Comparison of ENCODE assay signal across 23 cellular contexts in the genomic region with DNA sequence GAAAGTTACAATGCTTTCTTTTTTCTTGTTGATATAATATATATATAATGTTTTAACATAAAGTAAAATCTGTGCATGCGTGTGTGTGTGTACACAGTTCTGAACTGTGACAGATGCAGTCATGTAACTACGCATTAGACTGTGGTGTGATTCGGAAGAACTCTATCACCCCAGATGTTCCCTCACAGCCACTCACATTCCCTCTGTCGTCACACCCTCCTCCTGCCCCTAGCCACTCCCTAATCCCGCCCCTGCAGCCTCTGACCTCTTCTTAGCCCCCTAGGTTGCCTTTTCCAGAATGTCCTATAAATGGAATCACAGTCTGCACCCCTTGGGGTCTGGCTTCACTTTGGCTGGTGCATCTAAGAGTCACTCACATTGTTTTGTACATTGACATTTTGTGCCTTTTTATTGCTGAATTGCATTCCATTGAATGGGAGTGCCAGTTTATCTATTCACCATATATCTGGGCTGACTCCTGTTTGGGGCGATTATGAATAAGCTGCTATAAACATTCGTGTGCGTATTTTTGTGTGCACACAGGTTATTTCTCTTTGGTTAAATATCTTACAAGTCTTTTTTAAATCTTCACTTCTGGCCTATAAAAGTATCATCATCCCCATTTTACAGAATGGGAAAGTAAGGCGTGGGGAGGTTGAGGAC. TPM values are rescaled to one million over a fixed set of nuclear protein-coding genes. Genes with fewer than 3 reads are reported as not detected.
DNase-seq lines count a peak whose midpoint lies in the region; ATAC-seq and TF ChIP-seq lines count a peak whose summit lies in the region.
"Had no signal": no experiment of that assay in that cellular context is flagged by ENCODE, and none has a peak within 500 bp of the region (broad histone marks: within the 10 kb centered on the region; RNA-seq: fewer than 3 reads in every experiment).

No MANE protein-coding gene starts in this region.

- H3K9me3 ChIP-seq in mucosa of descending colon: no peaks in the 10 kb centered on the region

- intact Hi-C loops in mucosa of descending colon (cut with DNase I, micrococcal nuclease): no loop called here

- peak; percentile 27 for DNase-seq in NCI-H1694 (lab: John Stamatoyannopoulos, UW)
- DNase-seq in NCI-H1694 treated with DMSO at 0.1 percent for 48 hours (lab: John Stamatoyannopoulos, UW): no peak
- DNase-seq in mucosa of descending colon: no peak
- DNase-seq in stimulated activated naive B cell treated with anti-CD40 and anti-IgM and Interleukin-4, amounts not matched to agents 10 μg/mL and 1 μg/mL and 100 μg/mL, for 72 hours: no peak
- DNase-seq in NCI-H1436 treated with DMSO at 0.1 percent for 48 hours (lab: John Stamatoyannopoulos, UW): no peak
- DNase-seq in mucosa of gallbladder (ENCODE audit: low spot score): no peak
- DNase-seq: 8988T, DMS153, GDM1, H9, MM.1S, NCI-H1092, NCI-H146, NCI-H2081 treated with DMSO at 0.1 percent for 48 hours, NCI-H510A, NCI-H774, PC-9, SIG-M5 had no signal

- H3K4me3 Mint-ChIP-seq in activated T-helper 17 cell treated with anti-CD3 and anti-CD28 coated beads, Interleukin-2, amount 50 U/mL, for 72 hours: no peak overlapping the region
- no peak overlapping the region for H3K4me3 Mint-ChIP-seq in stimulated activated naive B cell treated with anti-CD40 and anti-IgM and Interleukin-4, amounts not matched to agents 10 μg/mL and 1 μg/mL and 100 μg/mL, for 72 hours
- H3K4me3 Mint-ChIP-seq: CD14-positive monocyte, H9, IgD-negative memory B cell had no signal

- H3K27ac Mint-ChIP-seq in activated T-helper 17 cell treated with anti-CD3 and anti-CD28 coated beads, Interleukin-2, amount 50 U/mL, for 72 hours: peak overlapping the region; percentile 47
- peak overlapping the region; percentile 80 for H3K27ac Mint-ChIP-seq in stimulated activated naive B cell treated with anti-CD40 and anti-IgM and Interleukin-4, amounts not matched to agents 10 μg/mL and 1 μg/mL and 100 μg/mL, for 72 hours
- H3K27ac Mint-ChIP-seq: H9, IgD-negative memory B cell had no signal

- TF ChIP-seq CTCF in mucosa of descending colon (IDR thresholded peaks at IDR 0.05): no peak

- H3K4me1 Mint-ChIP-seq in activated T-helper 17 cell treated with anti-CD3 and anti-CD28 coated beads, Interleukin-2, amount 50 U/mL, for 72 hours: peaks cover 13% of the 10 kb centered on the region
- H3K4me1 Mint-ChIP-seq in stimulated activated naive B cell treated with anti-CD40 and anti-IgM and Interleukin-4, amounts not matched to agents 10 μg/mL and 1 μg/mL and 100 μg/mL, for 72 hours: peaks cover 17 to 20% of the 10 kb centered on the region in 2 donors

- no peak for ATAC-seq in activated T-helper 17 cell treated with anti-CD3 and anti-CD28 coated beads, Interleukin-2, amount 50 U/mL, for 72 hours (replicated peaks)
- ATAC-seq in mucosa of descending colon (peak; percentile 54), HG03097 (IDR thresholded peaks at IDR 0.05; ENCODE audit: low FRiP score, unreplicated experiment) (no peak)
- no peak for ATAC-seq in stimulated activated naive B cell treated with anti-CD40 and anti-IgM and Interleukin-4, amounts not matched to agents 10 μg/mL and 1 μg/mL and 100 μg/mL, for 72 hours (replicated peaks)

- H3K36me3 Mint-ChIP-seq in activated T-helper 17 cell treated with anti-CD3 and anti-CD28 coated beads, Interleukin-2, amount 50 U/mL, for 72 hours (ENCODE audit: low read depth): peaks cover 5% of the 10 kb centered on the region
- H3K36me3 Mint-ChIP-seq in stimulated activated naive B cell treated with anti-CD40 and anti-IgM and Interleukin-4, amounts not matched to agents 10 μg/mL and 1 μg/mL and 100 μg/mL, for 72 hours: peaks cover 9 to 11% of the 10 kb centered on the region in 2 donors
- H3K36me3 Mint-ChIP-seq: IgD-negative memory B cell had no signal

- H3K27me3 Mint-ChIP-seq in activated T-helper 17 cell treated with anti-CD3 and anti-CD28 coated beads, Interleukin-2, amount 50 U/mL, for 72 hours: no peaks in the 10 kb centered on the region
- H3K27me3 Mint-ChIP-seq in stimulated activated naive B cell treated with anti-CD40 and anti-IgM and Interleukin-4, amounts not matched to agents 10 μg/mL and 1 μg/mL and 100 μg/mL, for 72 hours: peaks cover 0 to 5% of the 10 kb centered on the region in 2 donors
- H3K27me3 Mint-ChIP-seq: IgD-negative memory B cell had no signal

- peaks cover 4% of the 10 kb centered on the region for H3K4me1 ChIP-seq in mucosa of descending colon (ENCODE audit: low read depth)

- H3K36me3 ChIP-seq in mucosa of descending colon (ENCODE audit: low read depth): no peaks in the 10 kb centered on the region

- no peaks in the 10 kb centered on the region for H3K9me3 Mint-ChIP-seq in activated T-helper 17 cell treated with anti-CD3 and anti-CD28 coated beads, Interleukin-2, amount 50 U/mL, for 72 hours
- no peaks in the 10 kb centered on the region for H3K9me3 Mint-ChIP-seq in stimulated activated naive B cell treated with anti-CD40 and anti-IgM and Interleukin-4, amounts not matched to agents 10 μg/mL and 1 μg/mL and 100 μg/mL, for 72 hours
- H3K9me3 Mint-ChIP-seq: CD14-positive monocyte, H9 had no signal

- H3K4me3 ChIP-seq in mucosa of descending colon: no peak overlapping the region
- H3K4me3 ChIP-seq: PC-9 had no signal

RNA-seq across cellular contexts. Expression of a gene that starts 20.4 kb away (rescaled TPM):
- 1 to 10 TPM; 5.0 to 9.6 TPM for total RNA-seq in activated T-helper 17 cell treated with anti-CD3 and anti-CD28 coated beads, Interleukin-2, amount 50 U/mL, for 72 hours
- 10 to 100 TPM; 11.8 to 15.1 (median 14.1) TPM for total RNA-seq in mucosa of descending colon
- 12.3 TPM for total RNA-seq in mucosa of gallbladder
- total RNA-seq: Daoy had no signal
